In the genomic region with DNA sequence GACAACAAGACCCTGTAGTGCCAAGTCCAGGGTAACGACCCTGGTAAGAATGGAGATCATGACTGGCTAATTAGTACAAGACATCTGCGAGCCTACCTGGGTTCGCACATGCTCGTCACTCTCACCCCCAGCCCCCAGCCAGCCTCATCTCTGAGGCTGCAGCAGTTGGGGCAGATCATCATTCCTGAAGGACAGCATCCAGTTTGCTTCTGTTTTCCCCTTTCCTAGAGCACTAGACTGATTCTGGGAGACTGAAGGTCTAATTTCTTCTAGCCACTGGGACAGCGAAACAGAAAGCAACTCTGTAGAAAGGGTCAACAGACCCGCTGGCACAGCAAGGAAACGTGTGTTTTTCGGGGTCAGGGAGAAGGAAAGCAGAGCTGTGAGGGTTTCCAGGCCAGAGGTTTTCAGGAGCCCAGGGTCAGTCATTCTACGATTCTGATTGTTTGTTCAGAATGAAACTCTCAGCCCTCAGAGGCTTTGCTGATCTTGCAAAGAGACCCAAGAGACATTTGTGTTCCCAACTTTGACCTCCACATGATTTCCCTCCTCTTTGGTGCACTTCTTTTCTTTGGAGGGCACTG, we compare ENCODE assay signal across 16 cellular contexts.
A peak's percentile ranks its signal among the peaks of the same experiment; 100 is the strongest.
DNase-seq lines count a peak whose midpoint lies in the region; ATAC-seq and TF ChIP-seq lines count a peak whose summit lies in the region.
"Had no signal": no experiment of that assay in that cellular context is flagged by ENCODE, and none has a peak within 500 bp of the region (broad histone marks: within the 10 kb centered on the region; RNA-seq: fewer than 3 reads in every experiment).

No MANE protein-coding gene starts in this region.

- peak; percentile 57 for ATAC-seq in GM18520 (IDR thresholded peaks at IDR 0.05; ENCODE audit: unreplicated experiment)
- ATAC-seq in GM21786 (IDR thresholded peaks at IDR 0.05; ENCODE audit: unreplicated experiment), result peak; percentile 72
- ATAC-seq in HG03439 (IDR thresholded peaks at IDR 0.05; ENCODE audit: unreplicated experiment), result peak; percentile 68
- no peak for ATAC-seq in T-cell (replicated peaks in 1 of 4)
- ATAC-seq: stimulated activated effector memory CD8-positive, alpha-beta T cell treated with anti-CD3 and anti-CD28 coated beads, Interleukin-12 subunit alpha, Interleukin-12 subunit beta, amount 100 ng/mL, for 72 hours had no signal

- no peak for TF ChIP-seq CTCF in neural crest cell (conservative IDR thresholded peaks at IDR 0.05)
- no peak for TF ChIP-seq CTCF in coronary artery (IDR thresholded peaks at IDR 0.05)

- CTCF ChIA-PET in T-cell (lab: Charles Lee), result no interaction called here

- H3K27me3 Mint-ChIP-seq in neural crest cell (ENCODE audit: low read depth) (no peaks in the 10 kb centered on the region), T-cell (peaks cover 0 to 3% of the 10 kb centered on the region in 2 donors)

- POLR2A ChIA-PET in T-cell (lab: Charles Lee), result no interaction called here

- no peaks in the 10 kb centered on the region for H3K36me3 Mint-ChIP-seq in neural crest cell (ENCODE audit: low read depth)
- no peaks in the 10 kb centered on the region for H3K36me3 Mint-ChIP-seq in T-cell
- H3K36me3 Mint-ChIP-seq: stimulated activated effector memory CD8-positive, alpha-beta T cell treated with anti-CD3 and anti-CD28 coated beads, Interleukin-12 subunit alpha, Interleukin-12 subunit beta, amount 100 ng/mL, for 72 hours had no signal

- H3K27ac ChIP-seq in coronary artery, result peak overlapping the region in 1 of 2 donors; percentile 42
- H3K27ac ChIP-seq: breast epithelium, prostate gland, SK-N-MC had no signal

- H3K4me3 Mint-ChIP-seq in neural crest cell, result no peak overlapping the region
- no peak overlapping the region for H3K4me3 Mint-ChIP-seq in T-cell
- H3K4me3 Mint-ChIP-seq: stimulated activated effector memory CD8-positive, alpha-beta T cell treated with anti-CD3 and anti-CD28 coated beads, Interleukin-12 subunit alpha, Interleukin-12 subunit beta, amount 100 ng/mL, for 72 hours had no signal

- H3K9me3 Mint-ChIP-seq in neural crest cell, result peaks cover 2% of the 10 kb centered on the region
- H3K9me3 Mint-ChIP-seq in T-cell, result no peaks in the 10 kb centered on the region

- H3K27ac Mint-ChIP-seq in neural crest cell (ENCODE audit: unreplicated experiment), result peak overlapping the region; percentile 89
- no peak overlapping the region for H3K27ac Mint-ChIP-seq in T-cell
- H3K27ac Mint-ChIP-seq: stimulated activated effector memory CD8-positive, alpha-beta T cell treated with anti-CD3 and anti-CD28 coated beads, Interleukin-12 subunit alpha, Interleukin-12 subunit beta, amount 100 ng/mL, for 72 hours had no signal

- no peak overlapping the region for H3K4me3 ChIP-seq in coronary artery
- H3K4me3 ChIP-seq: breast epithelium, prostate gland, SK-N-MC had no signal

- H3K4me1 Mint-ChIP-seq in neural crest cell (peaks cover 22% of the 10 kb centered on the region), T-cell (no peaks in the 10 kb centered on the region)
- H3K4me1 Mint-ChIP-seq: stimulated activated effector memory CD8-positive, alpha-beta T cell treated with anti-CD3 and anti-CD28 coated beads, Interleukin-12 subunit alpha, Interleukin-12 subunit beta, amount 100 ng/mL, for 72 hours had no signal

- no peak for DNase-seq in neural crest cell (ENCODE audit: low read depth, low spot score)
- no peak for DNase-seq in coronary artery (ENCODE audit: low spot score)
- DNase-seq in globus pallidus (ENCODE audit: low spot score), result no peak
- DNase-seq in activated T-cell treated with anti-CD3 and anti-CD28 coated beads for 4 hours, result no peak
- no peak for DNase-seq in T-cell
- DNase-seq: activated CD4-positive, alpha-beta T cell treated with anti-CD3 and anti-CD28 coated beads for 1 hour; BE2C; NCI-H1436; NCI-H526 treated with DMSO at 0.1 percent for 48 hours had no signal

Comparison
In these comparisons a context has a peak if more than half of its experiments do, and no peak if none do; other contexts are left out.
1. ATAC-seq: peak in GM18520 (single experiment), GM21786 (single experiment) and HG03439 (single experiment); none in T-cell (0 of 4).